Comparison of ENCODE assay signal across 14 cellular contexts in genomic region chr2:69567909-69568300, GRCh38.
DNase-seq lines count a peak whose midpoint lies in the region; ATAC-seq and TF ChIP-seq lines count a peak whose summit lies in the region.
"Had no signal": no experiment of that assay in that cellular context is flagged by ENCODE, and none has a peak within 500 bp of the region (broad histone marks: within the 10 kb centered on the region; RNA-seq: fewer than 3 reads in every experiment).

No MANE protein-coding gene starts in this region.

- H3K27ac Mint-ChIP-seq in activated naive CD8-positive, alpha-beta T cell, result peak overlapping the region; percentile 87
- no peak overlapping the region for H3K27ac Mint-ChIP-seq in activated naive CD8-positive, alpha-beta T cell treated with anti-CD3 and anti-CD28 coated beads, Interleukin-2, amount 50 U/mL, for 24 hours
- H3K27ac Mint-ChIP-seq in GM23338 (no peak overlapping the region), osteocyte (ENCODE audit: unreplicated experiment) (peak overlapping the region; percentile 4)

- no peak overlapping the region for H3K4me3 Mint-ChIP-seq in activated naive CD8-positive, alpha-beta T cell
- no peak overlapping the region for H3K4me3 Mint-ChIP-seq in activated naive CD8-positive, alpha-beta T cell treated with anti-CD3 and anti-CD28 coated beads, Interleukin-2, amount 50 U/mL, for 24 hours
- H3K4me3 Mint-ChIP-seq in GM23338 (no peak overlapping the region), osteocyte (ENCODE audit: unreplicated experiment) (no peak overlapping the region)

- H3K36me3 ChIP-seq in GM23338 (ENCODE audit: insufficient read depth) (no peaks in the 10 kb centered on the region), A673 (ENCODE audit: insufficient read depth, low read length, poor library complexity, severe bottlenecking) (no peaks in the 10 kb centered on the region)
- H3K36me3 ChIP-seq: ovary had no signal

- H3K36me3 Mint-ChIP-seq in activated naive CD8-positive, alpha-beta T cell, result peaks cover 2% of the 10 kb centered on the region
- peaks cover 4% of the 10 kb centered on the region for H3K36me3 Mint-ChIP-seq in activated naive CD8-positive, alpha-beta T cell treated with anti-CD3 and anti-CD28 coated beads, Interleukin-2, amount 50 U/mL, for 24 hours (ENCODE audit: low read depth)
- no peaks in the 10 kb centered on the region for H3K36me3 Mint-ChIP-seq in GM23338 (ENCODE audit: low read depth)
- peaks cover 2% of the 10 kb centered on the region for H3K36me3 Mint-ChIP-seq in osteocyte (ENCODE audit: unreplicated experiment)

- H3K27me3 ChIP-seq in GM23338 (ENCODE audit: insufficient read depth) (no peaks in the 10 kb centered on the region), A673 (replicated peaks; ENCODE audit: insufficient read depth, low read depth, low read length, poor library complexity) (no peaks in the 10 kb centered on the region)
- H3K27me3 ChIP-seq: ovary had no signal

- no TSS peak for BruUV-seq in A673 (replicated peaks; lab: Mats Ljungman, UMichigan)

- intact Hi-C loops in A673 (cut with micrococcal nuclease; ENCODE audit: unreplicated experiment), result no loop called here

- no peaks in the 10 kb centered on the region for H3K9me2 ChIP-seq in GM23338 (ENCODE audit: insufficient read depth)

- no peak for ATAC-seq in activated naive CD8-positive, alpha-beta T cell treated with anti-CD3 and anti-CD28 coated beads, Interleukin-2, amount 50 U/mL, for 24 hours
- ATAC-seq in GM23338 (no peak), GM18873 (IDR thresholded peaks at IDR 0.05; ENCODE audit: low FRiP score, unreplicated experiment) (no peak), GM18867 (IDR thresholded peaks at IDR 0.05; ENCODE audit: unreplicated experiment) (no peak)

- POLR2A ChIA-PET in A673 (lab: Charles Lee; ENCODE audit: low non-redundant PET), result interaction anchor here (0.7 kb wide), 1 partner anchor 116 kb away, joined by 20 read pairs; no protein-coding TSS in a partner anchor

- H3K4me3 ChIP-seq in GM23338, result no peak overlapping the region
- H3K4me3 ChIP-seq in A673 (ENCODE audit: low read depth, low read length, poor library complexity, severe bottlenecking), result no peak overlapping the region
- H3K4me3 ChIP-seq: ovary had no signal

- H3K27me3 Mint-ChIP-seq in activated naive CD8-positive, alpha-beta T cell, result no peaks in the 10 kb centered on the region
- no peaks in the 10 kb centered on the region for H3K27me3 Mint-ChIP-seq in activated naive CD8-positive, alpha-beta T cell treated with anti-CD3 and anti-CD28 coated beads, Interleukin-2, amount 50 U/mL, for 24 hours
- H3K27me3 Mint-ChIP-seq in GM23338 (ENCODE audit: insufficient read depth, low read depth, poor library complexity) (no peaks in the 10 kb centered on the region), osteocyte (ENCODE audit: unreplicated experiment) (no peaks in the 10 kb centered on the region)

- H2AFZ ChIP-seq in GM23338, result no peak overlapping the region

- no peak for DNase-seq in activated naive CD8-positive, alpha-beta T cell treated with anti-CD3 and anti-CD28 coated beads, Interleukin-2, amount 50 U/mL, for 24 hours
- DNase-seq in GM23338 (ENCODE audit: low spot score) (no peak), cerebellum (ENCODE audit: low spot score) (peak; percentile 46), osteocyte (ENCODE audit: extremely low spot score, unreplicated experiment) (no peak), A673 (ENCODE audit: low spot score) (no peak)
- DNase-seq: activated effector memory CD4-positive, alpha-beta T cell treated with anti-CD3 and anti-CD28 coated beads, Interleukin-2, amount 50 U/mL, for 16 hours; anterior cingulate cortex; left cardiac atrium; NCI-H1417 treated with DMSO at 0.1 percent for 48 hours; NCI-H2171; ovary had no signal

- no peak overlapping the region for H3K4me2 ChIP-seq in GM23338

- H3K79me2 ChIP-seq in GM23338 (replicated peaks; ENCODE audit: insufficient read depth), result peaks cover 7% of the 10 kb centered on the region; the same call in 1 of the 2 replicates

- H3K27ac ChIP-seq in GM23338 (ENCODE audit: low read depth) (0 out of 2 replicates have a peak overlapping the region, but pooled peaks have one; percentile 17), A673 (ENCODE audit: low read depth, low read length, poor library complexity, severe bottlenecking) (no peak overlapping the region)
- H3K27ac ChIP-seq: ovary had no signal

- H3K4me1 Mint-ChIP-seq in activated naive CD8-positive, alpha-beta T cell (ENCODE audit: low read depth), result peaks cover 90% of the 10 kb centered on the region
- H3K4me1 Mint-ChIP-seq in activated naive CD8-positive, alpha-beta T cell treated with anti-CD3 and anti-CD28 coated beads, Interleukin-2, amount 50 U/mL, for 24 hours, result peaks cover 93% of the 10 kb centered on the region
- H3K4me1 Mint-ChIP-seq in GM23338 (peaks cover 4% of the 10 kb centered on the region), osteocyte (ENCODE audit: unreplicated experiment) (peaks cover 54% of the 10 kb centered on the region)

- H3K4me1 ChIP-seq in GM23338 (ENCODE audit: insufficient read depth), result peaks cover 7% of the 10 kb centered on the region; the same call in 1 of the 2 replicates
- H3K4me1 ChIP-seq in A673 (ENCODE audit: insufficient read depth, low read length, poor library complexity, severe bottlenecking), result no peaks in the 10 kb centered on the region

- H3K9me3 Mint-ChIP-seq in activated naive CD8-positive, alpha-beta T cell (ENCODE audit: low read depth), result no peaks in the 10 kb centered on the region
- H3K9me3 Mint-ChIP-seq in activated naive CD8-positive, alpha-beta T cell treated with anti-CD3 and anti-CD28 coated beads, Interleukin-2, amount 50 U/mL, for 24 hours, result no peaks in the 10 kb centered on the region
- no peaks in the 10 kb centered on the region for H3K9me3 Mint-ChIP-seq in GM23338
- no peaks in the 10 kb centered on the region for H3K9me3 Mint-ChIP-seq in osteocyte (ENCODE audit: unreplicated experiment)

- TF ChIP-seq CTCF in GM23338 (conservative IDR thresholded peaks at IDR 0.05; ENCODE audit: low read depth in 2 of 2) (no peak), osteocyte (IDR thresholded peaks at IDR 0.05) (no peak), A673 (conservative IDR thresholded peaks at IDR 0.05; ENCODE audit: low read depth, low read length) (no peak)

- H3K9me3 ChIP-seq in A673 (ENCODE audit: low read depth, low read length, poor library complexity, severe bottlenecking), result no peaks in the 10 kb centered on the region
- H3K9me3 ChIP-seq: ovary had no signal

- H3F3A ChIP-seq in GM23338 (replicated peaks; ENCODE audit: low read depth), result no peaks in the 10 kb centered on the region

- CTCF ChIA-PET in A673 (lab: Charles Lee), result no interaction called here

- H4K20me1 ChIP-seq in GM23338 (replicated peaks; ENCODE audit: insufficient read depth), result no peaks in the 10 kb centered on the region; the same call in 1 of the 2 replicates

TF ChIP-seq in GM23338, 12 proteins besides CTCF, POLR2A, EP300 and RAD21 (continues in another document):
- no peak for TF ChIP-seq ETS1 (IDR thresholded peaks at IDR 0.05)
- no peak for TF ChIP-seq EZH2phosphoT487 (IDR thresholded peaks at IDR 0.05; ENCODE audit: unreplicated experiment)
- TF ChIP-seq ZNF114 (CRISPR knock-in tag; IDR thresholded peaks at IDR 0.05), result no peak
- TF ChIP-seq JUNB (IDR thresholded peaks at IDR 0.05; ENCODE audit: unreplicated experiment), result no peak
- no peak for TF ChIP-seq STAT1 (IDR thresholded peaks at IDR 0.05; ENCODE audit: unreplicated experiment)
- TF ChIP-seq REST (IDR thresholded peaks at IDR 0.05; ENCODE audit: unreplicated experiment), result no peak
- no peak for TF ChIP-seq ZNF331 (CRISPR knock-in tag; IDR thresholded peaks at IDR 0.05; ENCODE audit: low read depth)

Comparison
In these comparisons a context has a peak if more than half of its experiments do, and no peak if none do; other contexts are left out.
1. H3K27ac Mint-ChIP-seq: peak in activated naive CD8-positive, alpha-beta T cell (single experiment) and osteocyte (single experiment); none in activated naive CD8-positive, alpha-beta T cell treated with anti-CD3 and anti-CD28 coated beads, Interleukin-2, amount 50 U/mL, for 24 hours (single experiment) and GM23338 (single experiment).